In the genomic region with DNA sequence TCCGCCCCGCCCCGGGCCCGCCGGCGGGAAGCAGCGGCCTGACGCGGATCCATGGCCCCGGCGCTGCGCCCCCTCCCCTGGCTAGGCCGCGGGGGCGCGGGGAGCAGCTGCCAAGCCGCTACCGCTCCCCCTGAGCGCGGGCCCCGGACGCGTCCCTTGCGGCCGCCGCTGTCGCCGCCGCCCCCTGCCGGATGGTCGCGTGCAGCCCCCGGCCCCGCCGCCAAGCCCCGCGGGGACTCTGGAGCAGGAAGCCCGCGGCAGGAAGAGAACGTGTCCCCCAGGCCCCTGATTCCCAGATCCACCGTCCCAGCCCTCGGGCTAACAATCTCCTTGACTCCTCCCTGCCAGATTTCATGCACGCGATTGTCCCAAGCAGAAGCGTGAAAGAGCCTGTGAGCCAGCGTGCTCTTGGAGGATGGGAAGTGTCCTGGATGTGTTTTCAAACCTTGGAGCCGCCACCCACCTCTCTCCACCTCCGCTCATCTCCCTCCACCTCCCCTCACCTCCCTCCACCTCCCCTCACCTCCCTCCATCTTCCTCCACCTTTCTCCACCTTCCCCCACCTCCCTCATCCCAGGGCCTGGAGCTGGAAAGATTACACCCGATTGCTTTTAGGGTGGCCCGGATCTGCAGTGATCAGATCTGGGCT, we compare ENCODE assay signal across 8 cellular contexts. TPM values are rescaled to one million over a fixed set of nuclear protein-coding genes. Genes with fewer than 3 reads are reported as not detected.
DNase-seq lines count a peak whose midpoint lies in the region; ATAC-seq and TF ChIP-seq lines count a peak whose summit lies in the region.

No MANE protein-coding gene starts in this region.

- H3K4me1 Mint-ChIP-seq in activated T-cell treated with anti-CD3 and anti-CD28 coated beads, Interleukin-2, amount 50 U/mL, for 24 hours (ENCODE audit: low read depth), result peaks cover 23% of the 10 kb centered on the region
- peaks cover 30% of the 10 kb centered on the region for H3K4me1 Mint-ChIP-seq in stimulated activated naive CD8-positive, alpha-beta T cell treated with anti-CD3 and anti-CD28 coated beads, Interleukin-15, amount 100 ng/mL, for 72 hours

- no peaks in the 10 kb centered on the region for H3K27me3 ChIP-seq in muscle layer of colon (ENCODE audit: control insufficient read depth in 1 of 2, insufficient read depth in 2 of 2, low read length in 2 of 2)

- H3K4me3 Mint-ChIP-seq in activated T-cell treated with anti-CD3 and anti-CD28 coated beads, Interleukin-2, amount 50 U/mL, for 24 hours, result peak overlapping the region; percentile 69
- peak overlapping the region; percentile 87 to 88 for H3K4me3 Mint-ChIP-seq in stimulated activated naive CD8-positive, alpha-beta T cell treated with anti-CD3 and anti-CD28 coated beads, Interleukin-15, amount 100 ng/mL, for 72 hours

- H3K9ac ChIP-seq in muscle layer of colon (ENCODE audit: low read length), result no peak overlapping the region

- H3K27ac ChIP-seq in HEK293 (ENCODE audit: extremely low read depth, low read depth, low read length) (peak overlapping the region; percentile 63; the same call in 1 of the 2 replicates), muscle layer of colon (ENCODE audit: low read depth, low read length) (peak overlapping the region; percentile 49)

- H3K27me3 Mint-ChIP-seq in activated T-cell treated with anti-CD3 and anti-CD28 coated beads, Interleukin-2, amount 50 U/mL, for 24 hours, result no peaks in the 10 kb centered on the region
- H3K27me3 Mint-ChIP-seq in stimulated activated naive CD8-positive, alpha-beta T cell treated with anti-CD3 and anti-CD28 coated beads, Interleukin-15, amount 100 ng/mL, for 72 hours, result no peaks in the 10 kb centered on the region

- no peaks in the 10 kb centered on the region for H3K36me3 ChIP-seq in HEK293 (ENCODE audit: control insufficient read depth in 2 of 2, insufficient read depth in 1 of 2, low read length in 2 of 2)
- H3K36me3 ChIP-seq in muscle layer of colon (ENCODE audit: insufficient read depth, low read length), result no peaks in the 10 kb centered on the region

- TF ChIP-seq CTCF in GM12865 (IDR thresholded peaks at IDR 0.05; ENCODE audit: insufficient read depth, low read depth, low read length, missing control alignments) (peak; percentile 51), HEK293 (tag by site-specific recombination; IDR thresholded peaks at IDR 0.05) (peak; percentile 18; the same call in 1 of the 2 replicates), epithelial cell of proximal tubule (conservative IDR thresholded peaks at IDR 0.05; ENCODE audit: low read depth, low read length) (no peak)

- peak; percentile 79 for ATAC-seq in stimulated activated naive CD8-positive, alpha-beta T cell treated with anti-CD3 and anti-CD28 coated beads, Interleukin-15, amount 100 ng/mL, for 72 hours

- no peaks in the 10 kb centered on the region for H3K9me3 Mint-ChIP-seq in activated T-cell treated with anti-CD3 and anti-CD28 coated beads, Interleukin-2, amount 50 U/mL, for 24 hours
- H3K9me3 Mint-ChIP-seq in stimulated activated naive CD8-positive, alpha-beta T cell treated with anti-CD3 and anti-CD28 coated beads, Interleukin-15, amount 100 ng/mL, for 72 hours, result no peaks in the 10 kb centered on the region

- peak overlapping the region; percentile 50 for H3K27ac Mint-ChIP-seq in activated T-cell treated with anti-CD3 and anti-CD28 coated beads, Interleukin-2, amount 50 U/mL, for 24 hours
- H3K27ac Mint-ChIP-seq in stimulated activated naive CD8-positive, alpha-beta T cell treated with anti-CD3 and anti-CD28 coated beads, Interleukin-15, amount 100 ng/mL, for 72 hours, result peak overlapping the region; percentile 96 to 98

- H3K9me3 ChIP-seq in HEK293 (ENCODE audit: control insufficient read depth, insufficient read depth, low read depth, low read length) (no peaks in the 10 kb centered on the region), muscle layer of colon (ENCODE audit: low read length) (no peaks in the 10 kb centered on the region)

- POLR2A ChIA-PET in HEK293 (lab: Yijun Ruan, JAX), result interaction anchor here (0.6 kb wide), 1 partner anchor 246 kb away, joined by 5 read pairs; no protein-coding TSS in a partner anchor

- CTCF ChIA-PET in HEK293 (lab: Yijun Ruan, JAX), result interaction anchor here (0.7 kb wide), 1 partner anchor 161 kb away, joined by 3 read pairs; no protein-coding TSS in a partner anchor

- DNase-seq in GM12865 (ENCODE audit: low read depth) (peak; percentile 49), NCI-H2171 (lab: John Stamatoyannopoulos, UW) (peak; percentile 54), epithelial cell of proximal tubule (ENCODE audit: low read depth) (no peak), superior temporal gyrus (ENCODE audit: extremely low spot score) (no peak)
- DNase-seq in activated T-cell treated with anti-CD3 and anti-CD28 coated beads, Interleukin-2, amount 50 U/mL, for 24 hours, result peak; percentile 71
- peak; percentile 55 to 61 for DNase-seq in stimulated activated naive CD8-positive, alpha-beta T cell treated with anti-CD3 and anti-CD28 coated beads, Interleukin-15, amount 100 ng/mL, for 72 hours

- peak overlapping the region; percentile 60 for H3K4me3 ChIP-seq in GM12865 (ENCODE audit: low read depth, low read length)
- peak overlapping the region; percentile 39 for H3K4me3 ChIP-seq in HEK293 (ENCODE audit: low read depth, low read length)
- peak overlapping the region; percentile 65 for H3K4me3 ChIP-seq in epithelial cell of proximal tubule (ENCODE audit: low read depth, low read length)
- H3K4me3 ChIP-seq in muscle layer of colon (ENCODE audit: low read depth in 1 of 2, low read length in 2 of 2), result peak overlapping the region; percentile 33 to 81

- no peaks in the 10 kb centered on the region for H3K36me3 Mint-ChIP-seq in activated T-cell treated with anti-CD3 and anti-CD28 coated beads, Interleukin-2, amount 50 U/mL, for 24 hours (ENCODE audit: low read depth)

- H3K4me1 ChIP-seq in HEK293 (ENCODE audit: control insufficient read depth, insufficient read depth, low read length) (no peaks in the 10 kb centered on the region), muscle layer of colon (ENCODE audit: insufficient read depth, low read length) (peaks cover 15% of the 10 kb centered on the region)

TF ChIP-seq in HEK293, 187 proteins besides CTCF, POLR2A, EP300 and RAD21 (continues in another document):
- TF ChIP-seq YY2 (tag by site-specific recombination; IDR thresholded peaks at IDR 0.05), result no peak
- TF ChIP-seq ZNF558 (tag by site-specific recombination; IDR thresholded peaks at IDR 0.05), result no peak
- TF ChIP-seq HOXC10 (CRISPR knock-in tag; IDR thresholded peaks at IDR 0.05), result no peak
- TF ChIP-seq, protein P1, sequence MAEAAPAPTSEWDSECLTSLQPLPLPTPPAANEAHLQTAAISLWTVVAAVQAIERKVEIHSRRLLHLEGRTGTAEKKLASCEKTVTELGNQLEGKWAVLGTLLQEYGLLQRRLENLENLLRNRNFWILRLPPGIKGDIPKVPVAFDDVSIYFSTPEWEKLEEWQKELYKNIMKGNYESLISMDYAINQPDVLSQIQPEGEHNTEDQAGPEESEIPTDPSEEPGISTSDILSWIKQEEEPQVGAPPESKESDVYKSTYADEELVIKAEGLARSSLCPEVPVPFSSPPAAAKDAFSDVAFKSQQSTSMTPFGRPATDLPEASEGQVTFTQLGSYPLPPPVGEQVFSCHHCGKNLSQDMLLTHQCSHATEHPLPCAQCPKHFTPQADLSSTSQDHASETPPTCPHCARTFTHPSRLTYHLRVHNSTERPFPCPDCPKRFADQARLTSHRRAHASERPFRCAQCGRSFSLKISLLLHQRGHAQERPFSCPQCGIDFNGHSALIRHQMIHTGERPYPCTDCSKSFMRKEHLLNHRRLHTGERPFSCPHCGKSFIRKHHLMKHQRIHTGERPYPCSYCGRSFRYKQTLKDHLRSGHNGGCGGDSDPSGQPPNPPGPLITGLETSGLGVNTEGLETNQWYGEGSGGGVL (tag by site-specific recombination; IDR thresholded peaks at IDR 0.05), result peak; percentile 97
- no peak for TF ChIP-seq ZNF544 (tag by site-specific recombination; IDR thresholded peaks at IDR 0.05)
- TF ChIP-seq, protein P2, sequence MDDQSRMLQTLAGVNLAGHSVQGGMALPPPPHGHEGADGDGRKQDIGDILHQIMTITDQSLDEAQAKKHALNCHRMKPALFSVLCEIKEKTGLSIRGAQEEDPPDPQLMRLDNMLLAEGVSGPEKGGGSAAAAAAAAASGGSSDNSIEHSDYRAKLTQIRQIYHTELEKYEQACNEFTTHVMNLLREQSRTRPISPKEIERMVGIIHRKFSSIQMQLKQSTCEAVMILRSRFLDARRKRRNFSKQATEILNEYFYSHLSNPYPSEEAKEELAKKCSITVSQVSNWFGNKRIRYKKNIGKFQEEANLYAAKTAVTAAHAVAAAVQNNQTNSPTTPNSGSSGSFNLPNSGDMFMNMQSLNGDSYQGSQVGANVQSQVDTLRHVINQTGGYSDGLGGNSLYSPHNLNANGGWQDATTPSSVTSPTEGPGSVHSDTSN (CRISPR knock-in tag; IDR thresholded peaks at IDR 0.05), result no peak
- no peak for TF ChIP-seq HOXD13 (CRISPR knock-in tag; IDR thresholded peaks at IDR 0.05; ENCODE audit: borderline replicate concordance)
- TF ChIP-seq ZNF555 (tag by site-specific recombination; conservative IDR thresholded peaks at IDR 0.05), result no peak
- TF ChIP-seq, protein P3, sequence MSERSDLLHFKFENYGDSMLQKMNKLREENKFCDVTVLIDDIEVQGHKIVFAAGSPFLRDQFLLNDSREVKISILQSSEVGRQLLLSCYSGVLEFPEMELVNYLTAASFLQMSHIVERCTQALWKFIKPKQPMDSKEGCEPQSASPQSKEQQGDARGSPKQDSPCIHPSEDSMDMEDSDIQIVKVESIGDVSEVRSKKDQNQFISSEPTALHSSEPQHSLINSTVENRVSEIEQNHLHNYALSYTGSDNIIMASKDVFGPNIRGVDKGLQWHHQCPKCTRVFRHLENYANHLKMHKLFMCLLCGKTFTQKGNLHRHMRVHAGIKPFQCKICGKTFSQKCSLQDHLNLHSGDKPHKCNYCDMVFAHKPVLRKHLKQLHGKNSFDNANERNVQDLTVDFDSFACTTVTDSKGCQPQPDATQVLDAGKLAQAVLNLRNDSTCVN (tag by site-specific recombination; optimal IDR thresholded peaks at IDR 0.05), result peak; percentile 49
- no peak for TF ChIP-seq BCL11B (tag by site-specific recombination; IDR thresholded peaks at IDR 0.05; ENCODE audit: low read depth)
- no peak for TF ChIP-seq ZNF121 (tag by site-specific recombination; IDR thresholded peaks at IDR 0.05)
- TF ChIP-seq ZNF155 (tag by site-specific recombination; IDR thresholded peaks at IDR 0.05), result no peak
- no peak for TF ChIP-seq SALL2 (tag by site-specific recombination; IDR thresholded peaks at IDR 0.05; ENCODE audit: borderline replicate concordance)
- TF ChIP-seq ZNF549 (tag by site-specific recombination; IDR thresholded peaks at IDR 0.05), result no peak
- no peak for TF ChIP-seq TRIM28 (IDR thresholded peaks at IDR 0.05; ENCODE audit: borderline replicate concordance, low read length)
- no peak for TF ChIP-seq ZNF114 (tag by site-specific recombination; IDR thresholded peaks at IDR 0.05)
- no peak for TF ChIP-seq ZNF777 (tag by site-specific recombination; IDR thresholded peaks at IDR 0.05; ENCODE audit: borderline replicate concordance)
- TF ChIP-seq EGR2 (tag by site-specific recombination; IDR thresholded peaks at IDR 0.05; ENCODE audit: low read depth), result peak; percentile 88

RNA-seq across cellular contexts. Expression of a gene that starts 0.4 kb away (rescaled TPM):
- 25.7 and 27.8 TPM in 2 replicates for total RNA-seq in epithelial cell of proximal tubule

Comparison
In these comparisons a context has a peak if more than half of its experiments do, and no peak if none do; other contexts are left out.
1. DNase-seq: peak in GM12865 (single experiment), NCI-H2171 (single experiment), activated T-cell treated with anti-CD3 and anti-CD28 coated beads, Interleukin-2, amount 50 U/mL, for 24 hours (single experiment) and stimulated activated naive CD8-positive, alpha-beta T cell treated with anti-CD3 and anti-CD28 coated beads, Interleukin-15, amount 100 ng/mL, for 72 hours (2 of 2); none in epithelial cell of proximal tubule (single experiment) and superior temporal gyrus (single experiment).
2. Peak in every context shown above with its lines, with median percentiles within 50 percentile points of each other: H3K4me3 ChIP-seq.